In the genomic region with DNA sequence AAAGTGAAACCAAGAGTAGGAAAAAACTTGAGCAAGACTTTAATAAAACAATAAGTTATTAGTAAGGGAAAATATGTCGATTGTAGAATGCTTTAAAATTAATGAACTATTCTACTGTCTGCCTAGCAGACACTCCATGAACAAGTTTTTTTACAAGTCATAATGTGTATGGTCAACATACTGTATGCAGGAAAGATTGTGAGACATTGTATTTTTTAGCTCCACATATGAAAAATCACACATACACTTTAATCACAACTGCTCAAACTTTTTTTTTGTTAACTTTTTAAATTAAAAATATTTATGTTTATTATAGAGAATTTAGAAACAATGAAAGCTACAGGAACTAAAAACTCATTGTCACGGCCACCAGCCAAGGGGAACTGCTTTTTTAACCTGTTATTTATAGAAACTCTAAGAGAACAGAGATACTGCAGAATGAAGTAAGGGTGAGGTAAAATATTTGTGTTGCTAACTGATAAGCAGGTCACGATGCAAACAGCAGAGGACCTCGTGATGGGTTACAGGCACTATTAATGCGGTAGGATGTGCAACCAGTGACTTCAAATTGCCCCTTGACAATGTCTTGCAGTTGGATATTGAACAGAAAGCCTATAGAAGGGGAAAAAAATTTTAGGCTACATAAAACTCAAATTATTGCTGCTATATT, we compare ENCODE assay signal across 1 cellular context.
TF ChIP-seq lines count a peak whose summit lies in the region.

No MANE protein-coding gene starts in this region.

TF ChIP-seq in HEK293, 187 proteins besides CTCF, POLR2A, EP300 and RAD21:
- TF ChIP-seq ZNF274 (IDR thresholded peaks at IDR 0.05; ENCODE audit: low read length) (no peak), ZNF274 (tag by site-specific recombination; IDR thresholded peaks at IDR 0.05; ENCODE audit: borderline replicate concordance) (no peak), TRIM28 (IDR thresholded peaks at IDR 0.05; ENCODE audit: borderline replicate concordance, low read length) (peak; percentile 22; the same call in 1 of the 2 replicates)
